18 cellular contexts compared by ENCODE assay signal in the genomic region with DNA sequence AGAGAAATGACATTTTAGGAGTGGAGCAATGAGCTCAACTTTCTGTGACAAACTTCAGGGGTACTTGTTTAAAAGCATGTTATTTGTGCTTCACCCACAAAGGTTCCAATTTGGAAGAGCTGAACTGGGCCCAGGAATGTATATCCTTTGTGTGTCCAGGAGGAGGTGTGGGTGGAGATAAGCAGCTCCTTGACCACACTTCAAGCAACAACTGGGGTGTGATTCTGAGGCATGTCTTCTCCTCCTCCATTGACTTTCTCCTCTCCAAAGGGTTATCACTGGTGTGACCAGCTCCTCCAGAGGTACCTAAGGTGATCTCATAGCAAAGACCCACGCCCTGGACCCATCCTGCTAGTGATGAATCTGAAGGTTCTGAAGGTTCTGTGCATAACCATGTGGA.
DNase-seq lines count a peak whose midpoint lies in the region; ATAC-seq and TF ChIP-seq lines count a peak whose summit lies in the region.
"Had no signal": no experiment of that assay in that cellular context is flagged by ENCODE, and none has a peak within 500 bp of the region (broad histone marks: within the 10 kb centered on the region; RNA-seq: fewer than 3 reads in every experiment).

No MANE protein-coding gene starts in this region.

- peaks cover 37% of the 10 kb centered on the region for H3K4me1 Mint-ChIP-seq in activated T-cell treated with anti-CD3 and anti-CD28 coated beads, Interleukin-2, amount 50 U/mL, for 24 hours (ENCODE audit: low read depth)
- H3K4me1 Mint-ChIP-seq in activated T-cell treated with anti-CD3 and anti-CD28 coated beads, Interleukin-2, amount 50 U/mL, for 72 hours (ENCODE audit: low read depth) = peaks cover 56% of the 10 kb centered on the region

- no peak for TF ChIP-seq CTCF in PC-9 (conservative IDR thresholded peaks at IDR 0.05)
- TF ChIP-seq CTCF in hepatocyte (IDR thresholded peaks at IDR 0.05; ENCODE audit: poor library complexity) = no peak
- TF ChIP-seq CTCF in tibial artery (IDR thresholded peaks at IDR 0.05) = no peak

- H3K36me3 ChIP-seq in PC-9 (ENCODE audit: low read depth) = no peaks in the 10 kb centered on the region
- H3K36me3 ChIP-seq in hepatocyte (replicated peaks; ENCODE audit: insufficient read depth, low read depth) = no peaks in the 10 kb centered on the region
- H3K36me3 ChIP-seq in tibial artery = no peaks in the 10 kb centered on the region
- H3K36me3 ChIP-seq: adrenal gland had no signal

- H3K9me2 ChIP-seq in PC-9 (ENCODE audit: insufficient read depth) (no peaks in the 10 kb centered on the region), hepatocyte (replicated peaks; ENCODE audit: insufficient read depth) (no peaks in the 10 kb centered on the region)

- ATAC-seq in activated T-cell treated with anti-CD3 and anti-CD28 coated beads, Interleukin-2, amount 50 U/mL, for 72 hours (replicated peaks in 1 of 2) = no peak
- ATAC-seq: CD8-positive, alpha-beta T cell had no signal

- H3K4me2 ChIP-seq in PC-9 (peak overlapping the region; percentile 76), hepatocyte (no peak overlapping the region)

- no peak for DNase-seq in activated T-cell treated with anti-CD3 and anti-CD28 coated beads, Interleukin-2, amount 50 U/mL, for 24 hours
- DNase-seq in activated T-cell treated with anti-CD3 and anti-CD28 coated beads, Interleukin-2, amount 50 U/mL, for 72 hours = no peak
- DNase-seq in PC-9 (no peak), hepatocyte (ENCODE audit: low spot score) (no peak), tibial artery (peak; percentile 17 to 39), NCI-H1436 treated with DMSO at 0.1 percent for 48 hours (lab: John Stamatoyannopoulos, UW) (no peak), NCI-H2107 treated with DMSO at 0.1 percent for 48 hours (lab: John Stamatoyannopoulos, UW; ENCODE audit: unreplicated experiment) (no peak), putamen (ENCODE audit: low spot score) (no peak)
- DNase-seq: activated CD4-positive, alpha-beta T cell treated with anti-CD3 and anti-CD28 coated beads, Interleukin-2, amount 50 U/mL, for 48 hours; CD8-positive, alpha-beta T cell; DMS79; effector memory CD4-positive, alpha-beta T cell; NCI-H1092; NCI-H526 treated with DMSO at 0.1 percent for 48 hours; occipital lobe; trophoblast cell had no signal

- no peaks in the 10 kb centered on the region for H3K36me3 Mint-ChIP-seq in activated T-cell treated with anti-CD3 and anti-CD28 coated beads, Interleukin-2, amount 50 U/mL, for 24 hours (ENCODE audit: low read depth)
- H3K36me3 Mint-ChIP-seq in activated T-cell treated with anti-CD3 and anti-CD28 coated beads, Interleukin-2, amount 50 U/mL, for 72 hours (ENCODE audit: insufficient read depth in 2 of 2) = no peaks in the 10 kb centered on the region
- H3K36me3 Mint-ChIP-seq: CD8-positive, alpha-beta T cell had no signal

- no peaks in the 10 kb centered on the region for H3K27me3 ChIP-seq in PC-9 (ENCODE audit: insufficient read depth, low read depth)
- H3K27me3 ChIP-seq in hepatocyte = no peaks in the 10 kb centered on the region
- no peaks in the 10 kb centered on the region for H3K27me3 ChIP-seq in tibial artery
- H3K27me3 ChIP-seq: adrenal gland had no signal

- intact Hi-C loops in PC-9 (cut with micrococcal nuclease; ENCODE audit: unreplicated experiment) (loop anchor here (10.0 kb wide), 1 partner anchor 208 kb away; the partner anchor contains the start of gene NXT1), tibial artery (cut with DNase I; ENCODE audit: low total_unique reads) (loop anchor here (10.0 kb wide), 1 partner anchor 208 kb away; the partner anchor contains the start of gene NXT1)

- H3K4me3 ChIP-seq in PC-9 = peak overlapping the region; percentile 36; the same call in 1 of the 2 replicates
- H3K4me3 ChIP-seq in hepatocyte = no peak overlapping the region
- H3K4me3 ChIP-seq in tibial artery = no peak overlapping the region
- H3K4me3 ChIP-seq: adrenal gland had no signal

- no TSS peak for BruUV-seq in PC-9 (replicated peaks; lab: Mats Ljungman, UMichigan)

- H3K27ac ChIP-seq in PC-9 (peak overlapping the region; percentile 97), hepatocyte (peak overlapping the region; percentile 93), tibial artery (peak overlapping the region; percentile 90 to 91)

- WGBS in hepatocyte (ENCODE audit: low lambda C conversion rate, missing lambda C conversion rate) = 86% methylated on average over 1 of the region's 1 CpG

- peaks cover 63% of the 10 kb centered on the region for H3F3A ChIP-seq in PC-9 (ENCODE audit: insufficient read depth, low read depth)

- no peaks in the 10 kb centered on the region for H3K9me3 Mint-ChIP-seq in activated T-cell treated with anti-CD3 and anti-CD28 coated beads, Interleukin-2, amount 50 U/mL, for 24 hours
- H3K9me3 Mint-ChIP-seq in activated T-cell treated with anti-CD3 and anti-CD28 coated beads, Interleukin-2, amount 50 U/mL, for 72 hours = no peaks in the 10 kb centered on the region
- H3K9me3 Mint-ChIP-seq: CD8-positive, alpha-beta T cell; central memory CD8-positive, alpha-beta T cell had no signal

- no peak overlapping the region for H2AFZ ChIP-seq in PC-9
- H2AFZ ChIP-seq in hepatocyte = no peak overlapping the region

- no peaks in the 10 kb centered on the region for H3K79me2 ChIP-seq in PC-9 (ENCODE audit: low read depth)
- H3K79me2 ChIP-seq in hepatocyte = no peaks in the 10 kb centered on the region

- CTCF ChIA-PET in PC-9 (lab: Charles Lee) = interaction anchor here (0.6 kb wide), 1 partner anchor 96 kb away, joined by 4 read pairs; no protein-coding TSS in a partner anchor

- H3K27ac Mint-ChIP-seq in activated T-cell treated with anti-CD3 and anti-CD28 coated beads, Interleukin-2, amount 50 U/mL, for 24 hours = peak overlapping the region; percentile 87
- H3K27ac Mint-ChIP-seq in activated T-cell treated with anti-CD3 and anti-CD28 coated beads, Interleukin-2, amount 50 U/mL, for 72 hours = no peak overlapping the region
- H3K27ac Mint-ChIP-seq: CD8-positive, alpha-beta T cell had no signal

- H3K4me3 Mint-ChIP-seq in activated T-cell treated with anti-CD3 and anti-CD28 coated beads, Interleukin-2, amount 50 U/mL, for 24 hours = no peak overlapping the region
- H3K4me3 Mint-ChIP-seq in activated T-cell treated with anti-CD3 and anti-CD28 coated beads, Interleukin-2, amount 50 U/mL, for 72 hours = no peak overlapping the region
- H3K4me3 Mint-ChIP-seq: CD8-positive, alpha-beta T cell; central memory CD8-positive, alpha-beta T cell had no signal

- H4K20me1 ChIP-seq in PC-9 (ENCODE audit: insufficient read depth) = no peaks in the 10 kb centered on the region
- no peaks in the 10 kb centered on the region for H4K20me1 ChIP-seq in hepatocyte (ENCODE audit: insufficient read depth, poor library complexity, severe bottlenecking)

- H3K9me3 ChIP-seq in PC-9 (ENCODE audit: insufficient read depth, low read depth) = no peaks in the 10 kb centered on the region
- no peaks in the 10 kb centered on the region for H3K9me3 ChIP-seq in hepatocyte (ENCODE audit: low read depth)
- no peaks in the 10 kb centered on the region for H3K9me3 ChIP-seq in tibial artery
- H3K9me3 ChIP-seq: adrenal gland had no signal

- POLR2A ChIA-PET in PC-9 (lab: Charles Lee; ENCODE audit: unreplicated experiment) = interaction anchor here (0.8 kb wide), 1 partner anchor 27 kb away, joined by 19 read pairs; no protein-coding TSS in a partner anchor

- H3K4me1 ChIP-seq in PC-9 (replicated peaks; ENCODE audit: insufficient read depth) = peaks cover 100% of the 10 kb centered on the region
- H3K4me1 ChIP-seq in hepatocyte (ENCODE audit: insufficient read depth) = peaks cover 8% of the 10 kb centered on the region
- peaks cover 3 to 100% (median 68%) of the 10 kb centered on the region in 4 donors for H3K4me1 ChIP-seq in tibial artery

- peaks cover 15% of the 10 kb centered on the region for H3K27me3 Mint-ChIP-seq in activated T-cell treated with anti-CD3 and anti-CD28 coated beads, Interleukin-2, amount 50 U/mL, for 24 hours
- peaks cover 13% of the 10 kb centered on the region for H3K27me3 Mint-ChIP-seq in activated T-cell treated with anti-CD3 and anti-CD28 coated beads, Interleukin-2, amount 50 U/mL, for 72 hours (ENCODE audit: low read depth)

Comparison
In these comparisons a context has a peak if more than half of its experiments do, and no peak if none do; other contexts are left out.
1. DNase-seq: peak in tibial artery (2 of 2); none in activated T-cell treated with anti-CD3 and anti-CD28 coated beads, Interleukin-2, amount 50 U/mL, for 24 hours (single experiment), activated T-cell treated with anti-CD3 and anti-CD28 coated beads, Interleukin-2, amount 50 U/mL, for 72 hours (0 of 2), PC-9 (0 of 2), hepatocyte (single experiment), NCI-H1436 treated with DMSO at 0.1 percent for 48 hours (single experiment), NCI-H2107 treated with DMSO at 0.1 percent for 48 hours (single experiment) and putamen (single experiment).
2. Peak in every context shown above with its lines, with median percentiles within 50 percentile points of each other: H3K27ac ChIP-seq.